8 cellular contexts compared by ENCODE assay signal in the genomic region with DNA sequence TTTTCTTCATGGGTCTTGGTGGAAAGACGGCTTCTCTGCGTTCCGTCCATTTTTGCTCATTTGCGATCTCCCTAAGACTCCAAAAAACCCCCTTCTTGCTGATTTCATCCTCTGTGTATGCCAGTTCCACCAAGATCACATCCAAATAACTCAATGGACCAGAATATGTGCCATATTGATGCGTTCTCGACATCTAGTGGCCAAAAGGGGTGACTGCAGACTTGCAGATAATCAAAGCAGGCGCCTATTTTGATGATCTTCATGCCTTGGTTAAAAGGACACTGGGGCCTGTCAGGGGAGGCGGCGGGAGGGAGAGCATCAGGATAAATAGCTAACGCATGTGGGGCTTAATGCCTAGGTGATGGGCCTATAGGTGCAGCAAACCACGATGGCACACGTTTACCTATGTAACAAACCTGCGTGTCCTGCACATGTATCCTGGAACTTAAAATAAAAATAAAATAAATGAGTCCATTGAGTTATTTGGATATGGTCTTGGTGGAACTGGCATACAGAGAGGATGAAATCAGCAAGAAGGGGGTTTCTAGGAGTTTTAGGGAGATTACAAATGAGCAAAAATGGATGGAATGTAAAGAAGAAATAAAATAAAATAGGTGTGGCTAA.
A peak's percentile ranks its signal among the peaks of the same experiment; 100 is the strongest.
DNase-seq lines count a peak whose midpoint lies in the region; ATAC-seq and TF ChIP-seq lines count a peak whose summit lies in the region.

No MANE protein-coding gene starts in this region.

- no peak overlapping the region for H3K4ac ChIP-seq in mesenchymal stem cell (ENCODE audit: low read depth in 1 of 2, low read length in 2 of 2)

- no peak overlapping the region for H3K18ac ChIP-seq in mesenchymal stem cell (ENCODE audit: low read depth in 1 of 2, low read length in 2 of 2)

- no peak overlapping the region for H3K4me3 Mint-ChIP-seq in endodermal cell

- H3K14ac ChIP-seq in mesenchymal stem cell (ENCODE audit: low read length in 2 of 2): no peak overlapping the region

- no peak overlapping the region for H4K91ac ChIP-seq in mesenchymal stem cell (ENCODE audit: low read length)

- no peak overlapping the region for H3K23ac ChIP-seq in mesenchymal stem cell (ENCODE audit: low read length in 2 of 2)

- no peak overlapping the region for H4K8ac ChIP-seq in mesenchymal stem cell (ENCODE audit: low read length)

- ATAC-seq in GM18511 (IDR thresholded peaks at IDR 0.05; ENCODE audit: unreplicated experiment) (peak; percentile 83), upper lobe of left lung (ENCODE audit: low FRiP score in 2 of 2) (peak; percentile 59 to 85)

- no peak for TF ChIP-seq POLR2A in upper lobe of left lung (IDR thresholded peaks at IDR 0.05)

- no peak for TF ChIP-seq EP300 in upper lobe of left lung (IDR thresholded peaks at IDR 0.05)

- H3K27me3 ChIP-seq in endodermal cell (ENCODE audit: control insufficient read depth, insufficient read depth, low read length, poor library complexity, severe bottlenecking): no peaks in the 10 kb centered on the region
- peaks cover 0 to 55% of the 10 kb centered on the region in 2 experiments for H3K27me3 ChIP-seq in mesenchymal stem cell (ENCODE audit: control insufficient read depth in 1 of 2, insufficient read depth in 1 of 2, low read length in 2 of 2)
- no peaks in the 10 kb centered on the region for H3K27me3 ChIP-seq in upper lobe of left lung

- H3K36me3 ChIP-seq in endodermal cell (ENCODE audit: control insufficient read depth, insufficient read depth, low read length) (peaks cover 4% of the 10 kb centered on the region), mesenchymal stem cell (ENCODE audit: control insufficient read depth in 1 of 2, insufficient read depth in 2 of 2, low read depth in 1 of 2, low read length in 2 of 2) (no peaks in the 10 kb centered on the region), upper lobe of left lung (no peaks in the 10 kb centered on the region)

- H2BK12ac ChIP-seq in mesenchymal stem cell (ENCODE audit: low read length in 2 of 2): no peak overlapping the region

- H3K27ac Mint-ChIP-seq in endodermal cell: no peak overlapping the region

- no peak overlapping the region for H2AK5ac ChIP-seq in mesenchymal stem cell (ENCODE audit: low read length, severe bottlenecking)

- WGBS in endodermal cell (ENCODE audit: insufficient coverage in 1 of 2, insufficient read length in 1 of 2), 2 experiments: 38 to 43% methylated on average over 9 to 13 of the region's 13 CpGs
- WGBS in mesenchymal stem cell: 19% methylated on average over 13 of the region's 13 CpGs
- WGBS in upper lobe of left lung, 2 donors: 33 to 43% methylated on average over 13 of the region's 13 CpGs

- no peak overlapping the region for H3K27ac ChIP-seq in C4-2B
- no peak overlapping the region for H3K27ac ChIP-seq in endodermal cell (ENCODE audit: low read depth, low read length)
- no peak overlapping the region for H3K27ac ChIP-seq in mesenchymal stem cell (ENCODE audit: low read length, poor library complexity, severe bottlenecking)
- peak overlapping the region in 1 of 4 donors; percentile 20 for H3K27ac ChIP-seq in upper lobe of left lung

- peaks cover 7% of the 10 kb centered on the region for H3K9me3 ChIP-seq in endodermal cell (ENCODE audit: control insufficient read depth, low read length)
- H3K9me3 ChIP-seq in mesenchymal stem cell (ENCODE audit: control insufficient read depth, low read length): peaks cover 5% of the 10 kb centered on the region
- no peaks in the 10 kb centered on the region for H3K9me3 ChIP-seq in upper lobe of left lung

- peak; percentile 67 to 71 for DNase-seq in Kasumi-1 (lab: John Stamatoyannopoulos, UW)
- DNase-seq in SHP77 (lab: John Stamatoyannopoulos, UW): peak; percentile 52 to 53
- DNase-seq in endodermal cell: peak; percentile 85
- DNase-seq in mesenchymal stem cell: peak; percentile 58
- DNase-seq in upper lobe of left lung: no peak
- DNase-seq in NCI-H187 treated with DMSO at 0.1 percent for 48 hours (lab: John Stamatoyannopoulos, UW): no peak

- H2BK15ac ChIP-seq in mesenchymal stem cell (ENCODE audit: low read depth, poor library complexity, severe bottlenecking): no peak overlapping the region

- TF ChIP-seq CTCF in C4-2B (conservative IDR thresholded peaks at IDR 0.05) (peak; percentile 94), endodermal cell (conservative IDR thresholded peaks at IDR 0.05) (peak; percentile 88), upper lobe of left lung (IDR thresholded peaks at IDR 0.05) (peak; percentile 18 to 77 (median 69))

- H3K9ac ChIP-seq in endodermal cell (ENCODE audit: extremely low read depth, low read length, poor library complexity, severe bottlenecking) (no peak overlapping the region), mesenchymal stem cell (ENCODE audit: low read length) (no peak overlapping the region)

- peaks cover 1% of the 10 kb centered on the region for H3K36me3 Mint-ChIP-seq in endodermal cell (ENCODE audit: low read depth)

- peaks cover 3% of the 10 kb centered on the region for H3K9me3 Mint-ChIP-seq in endodermal cell

- H3K79me1 ChIP-seq in mesenchymal stem cell (replicated peaks; ENCODE audit: low read length, poor library complexity, severe bottlenecking): no peaks in the 10 kb centered on the region

- no peak overlapping the region for H3K4me3 ChIP-seq in endodermal cell (ENCODE audit: low read length)
- H3K4me3 ChIP-seq in mesenchymal stem cell (ENCODE audit: insufficient read depth in 1 of 2, low read depth in 1 of 2, low read length in 2 of 2): no peak overlapping the region
- no peak overlapping the region for H3K4me3 ChIP-seq in upper lobe of left lung

- no peak overlapping the region for H2BK120ac ChIP-seq in mesenchymal stem cell (ENCODE audit: low read depth, low read length)

- no peak overlapping the region for H2AFZ ChIP-seq in mesenchymal stem cell (ENCODE audit: low read depth, low read length)

- no peak overlapping the region for H3K4me2 ChIP-seq in mesenchymal stem cell (ENCODE audit: low read length, poor library complexity, severe bottlenecking)

- no peaks in the 10 kb centered on the region for H3K27me3 Mint-ChIP-seq in endodermal cell (ENCODE audit: insufficient read depth)

- H3K4me1 Mint-ChIP-seq in endodermal cell: peaks cover 1% of the 10 kb centered on the region

- H3K4me1 ChIP-seq in endodermal cell (ENCODE audit: control insufficient read depth, insufficient read depth, low read length) (no peaks in the 10 kb centered on the region), mesenchymal stem cell (ENCODE audit: control insufficient read depth, insufficient read depth, low read depth, low read length) (peaks cover 1% of the 10 kb centered on the region), upper lobe of left lung (peaks cover 0 to 6% (median 2%) of the 10 kb centered on the region in 4 donors)

- H2BK5ac ChIP-seq in mesenchymal stem cell (ENCODE audit: low read depth, low read length, poor library complexity, severe bottlenecking): no peak overlapping the region

Comparison
In these comparisons a context has a peak if more than half of its experiments do, and no peak if none do; other contexts are left out.
1. DNase-seq: peak in Kasumi-1 (2 of 2), SHP77 (2 of 2), endodermal cell (single experiment) and mesenchymal stem cell (single experiment); none in upper lobe of left lung (0 of 2) and NCI-H187 treated with DMSO at 0.1 percent for 48 hours (single experiment).
2. Peak in every context shown above with its lines, with median percentiles within 50 percentile points of each other: CTCF ChIP-seq.